1 cellular context compared by ENCODE assay signal in the genomic region with DNA sequence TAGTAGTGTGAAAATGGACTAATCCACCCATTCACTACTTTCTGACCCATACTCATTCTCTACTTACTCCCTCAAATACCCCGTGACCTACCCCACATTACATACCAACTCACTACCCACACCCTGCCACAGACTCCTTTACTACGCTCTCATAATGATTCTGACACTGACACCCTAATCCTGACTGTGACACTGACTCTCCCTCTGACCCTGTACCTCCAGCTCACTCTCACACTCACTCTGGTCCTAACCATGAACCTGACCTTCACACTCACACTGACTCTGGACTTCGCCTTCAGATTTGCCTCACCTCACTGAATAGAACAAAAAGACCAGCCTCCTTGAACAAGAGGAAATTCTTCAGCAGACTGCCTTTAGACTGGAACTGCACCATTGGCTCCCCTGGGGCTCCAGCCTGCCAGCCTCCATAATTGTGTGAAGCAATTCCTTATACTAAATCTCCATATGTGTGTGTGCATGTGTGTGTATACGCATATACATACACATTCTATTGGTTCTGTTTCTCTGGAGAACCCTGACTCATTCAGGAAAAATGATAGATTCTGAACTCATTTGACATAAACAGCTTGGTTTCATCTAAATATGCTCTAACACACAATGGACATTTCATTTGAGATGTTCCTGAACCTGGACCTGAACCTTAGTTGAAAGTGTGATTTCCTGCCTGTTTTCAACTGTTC.
TF ChIP-seq lines count a peak whose summit lies in the region.

No MANE protein-coding gene starts in this region.

TF ChIP-seq in neural cell, 6 proteins besides CTCF, POLR2A, EP300 and RAD21 (continued from another document):
- TF ChIP-seq, protein P1, sequence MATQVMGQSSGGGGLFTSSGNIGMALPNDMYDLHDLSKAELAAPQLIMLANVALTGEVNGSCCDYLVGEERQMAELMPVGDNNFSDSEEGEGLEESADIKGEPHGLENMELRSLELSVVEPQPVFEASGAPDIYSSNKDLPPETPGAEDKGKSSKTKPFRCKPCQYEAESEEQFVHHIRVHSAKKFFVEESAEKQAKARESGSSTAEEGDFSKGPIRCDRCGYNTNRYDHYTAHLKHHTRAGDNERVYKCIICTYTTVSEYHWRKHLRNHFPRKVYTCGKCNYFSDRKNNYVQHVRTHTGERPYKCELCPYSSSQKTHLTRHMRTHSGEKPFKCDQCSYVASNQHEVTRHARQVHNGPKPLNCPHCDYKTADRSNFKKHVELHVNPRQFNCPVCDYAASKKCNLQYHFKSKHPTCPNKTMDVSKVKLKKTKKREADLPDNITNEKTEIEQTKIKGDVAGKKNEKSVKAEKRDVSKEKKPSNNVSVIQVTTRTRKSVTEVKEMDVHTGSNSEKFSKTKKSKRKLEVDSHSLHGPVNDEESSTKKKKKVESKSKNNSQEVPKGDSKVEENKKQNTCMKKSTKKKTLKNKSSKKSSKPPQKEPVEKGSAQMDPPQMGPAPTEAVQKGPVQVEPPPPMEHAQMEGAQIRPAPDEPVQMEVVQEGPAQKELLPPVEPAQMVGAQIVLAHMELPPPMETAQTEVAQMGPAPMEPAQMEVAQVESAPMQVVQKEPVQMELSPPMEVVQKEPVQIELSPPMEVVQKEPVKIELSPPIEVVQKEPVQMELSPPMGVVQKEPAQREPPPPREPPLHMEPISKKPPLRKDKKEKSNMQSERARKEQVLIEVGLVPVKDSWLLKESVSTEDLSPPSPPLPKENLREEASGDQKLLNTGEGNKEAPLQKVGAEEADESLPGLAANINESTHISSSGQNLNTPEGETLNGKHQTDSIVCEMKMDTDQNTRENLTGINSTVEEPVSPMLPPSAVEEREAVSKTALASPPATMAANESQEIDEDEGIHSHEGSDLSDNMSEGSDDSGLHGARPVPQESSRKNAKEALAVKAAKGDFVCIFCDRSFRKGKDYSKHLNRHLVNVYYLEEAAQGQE (IDR thresholded peaks at IDR 0.05; ENCODE audit: borderline replicate concordance), result no peak
- TF ChIP-seq EZH2 (IDR thresholded peaks at IDR 0.05; ENCODE audit: borderline replicate concordance, insufficient read depth, low read length, poor library complexity, severe bottlenecking) (no peak), SMC3 (conservative IDR thresholded peaks at IDR 0.05; ENCODE audit: poor library complexity) (no peak), TAF1 (IDR thresholded peaks at IDR 0.05; ENCODE audit: low read depth) (no peak), POLR2AphosphoS5 (IDR thresholded peaks at IDR 0.05) (no peak)
